ENCODE assay signal across 12 cellular contexts in genomic region chrX:13180807-13181206, GRCh38.
DNase-seq lines count a peak whose midpoint lies in the region; ATAC-seq and TF ChIP-seq lines count a peak whose summit lies in the region.
"Had no signal": no experiment of that assay in that cellular context is flagged by ENCODE, and none has a peak within 500 bp of the region (broad histone marks: within the 10 kb centered on the region; RNA-seq: fewer than 3 reads in every experiment).

No MANE protein-coding gene starts in this region.

- H3K23ac ChIP-seq in mesenchymal stem cell (ENCODE audit: low read length in 2 of 2), result no peak overlapping the region

- in situ Hi-C loops in brain microvascular endothelial cell (cut with HindIII; ENCODE audit: low pct_ligation_motif_present, low sequenced_read_pairs), result no loop called here

- H3K4me3 ChIP-seq in brain microvascular endothelial cell (ENCODE audit: low read depth, low read length) (no peak overlapping the region), mesenchymal stem cell (ENCODE audit: insufficient read depth in 1 of 2, low read depth in 1 of 2, low read length in 2 of 2) (no peak overlapping the region)

- H3K36me3 ChIP-seq in brain microvascular endothelial cell (replicated peaks) (no peaks in the 10 kb centered on the region), mesenchymal stem cell (ENCODE audit: control insufficient read depth in 1 of 2, insufficient read depth in 2 of 2, low read depth in 1 of 2, low read length in 2 of 2) (no peaks in the 10 kb centered on the region)

- 94% methylated on average over 1 of the region's 2 CpGs for WGBS in mesenchymal stem cell

- H2AK5ac ChIP-seq in mesenchymal stem cell (ENCODE audit: low read length, severe bottlenecking), result no peak overlapping the region

- H2BK12ac ChIP-seq in mesenchymal stem cell (ENCODE audit: low read length in 2 of 2), result no peak overlapping the region

- no peak overlapping the region for H3K4me2 ChIP-seq in mesenchymal stem cell (ENCODE audit: low read length, poor library complexity, severe bottlenecking)

- TF ChIP-seq CTCF in brain microvascular endothelial cell (IDR thresholded peaks at IDR 0.05; ENCODE audit: low read depth, low read length, missing control alignments), result no peak

- H3K9me3 ChIP-seq in mesenchymal stem cell (ENCODE audit: control insufficient read depth, low read length), result no peaks in the 10 kb centered on the region

- H3K27me3 ChIP-seq in brain microvascular endothelial cell (replicated peaks), result no peaks in the 10 kb centered on the region
- peaks cover 0 to 3% of the 10 kb centered on the region in 2 experiments for H3K27me3 ChIP-seq in mesenchymal stem cell (ENCODE audit: control insufficient read depth in 1 of 2, insufficient read depth in 1 of 2, low read length in 2 of 2)

- peak; percentile 73 for DNase-seq in EH (ENCODE audit: low read depth)
- DNase-seq in LHCN-M2 (ENCODE audit: low read depth), result peak; percentile 90
- DNase-seq in brain microvascular endothelial cell, result peak; percentile 3
- DNase-seq in mesenchymal stem cell, result peak; percentile 18
- no peak for DNase-seq in pons (ENCODE audit: low spot score)
- DNase-seq in NCI-H2171 treated with DMSO at 0.1 percent for 48 hours (lab: John Stamatoyannopoulos, UW), result no peak
- no peak for DNase-seq in DMS 273 (lab: John Stamatoyannopoulos, UW; ENCODE audit: unreplicated experiment)
- DNase-seq: central memory CD4-positive, alpha-beta T cell; erythroblast; OCI-M1; right cardiac atrium had no signal

- H4K91ac ChIP-seq in mesenchymal stem cell (ENCODE audit: low read length), result no peak overlapping the region

- H2AFZ ChIP-seq in mesenchymal stem cell (ENCODE audit: low read depth, low read length), result no peak overlapping the region

- H2BK15ac ChIP-seq in mesenchymal stem cell (ENCODE audit: low read depth, poor library complexity, severe bottlenecking), result no peak overlapping the region

- H3K27ac ChIP-seq in brain microvascular endothelial cell, result no peak overlapping the region
- no peak overlapping the region for H3K27ac ChIP-seq in mesenchymal stem cell (ENCODE audit: low read length, poor library complexity, severe bottlenecking)

- no peak overlapping the region for H4K8ac ChIP-seq in mesenchymal stem cell (ENCODE audit: low read length)

- no peak overlapping the region for H3K9ac ChIP-seq in mesenchymal stem cell (ENCODE audit: low read length)

- no peak for ATAC-seq in GM19023 (IDR thresholded peaks at IDR 0.05; ENCODE audit: unreplicated experiment)
- ATAC-seq: right cardiac atrium had no signal

- H3K4me1 ChIP-seq in mesenchymal stem cell (ENCODE audit: control insufficient read depth, insufficient read depth, low read depth, low read length), result no peaks in the 10 kb centered on the region

- H2BK5ac ChIP-seq in mesenchymal stem cell (ENCODE audit: low read depth, low read length, poor library complexity, severe bottlenecking), result no peak overlapping the region

- H2BK120ac ChIP-seq in mesenchymal stem cell (ENCODE audit: low read depth, low read length), result no peak overlapping the region

- no peaks in the 10 kb centered on the region for H3K79me1 ChIP-seq in mesenchymal stem cell (replicated peaks; ENCODE audit: low read length, poor library complexity, severe bottlenecking)

- H3K14ac ChIP-seq in mesenchymal stem cell (ENCODE audit: low read length in 2 of 2), result no peak overlapping the region

- no peak overlapping the region for H3K4ac ChIP-seq in mesenchymal stem cell (ENCODE audit: low read depth in 1 of 2, low read length in 2 of 2)

- H3K18ac ChIP-seq in mesenchymal stem cell (ENCODE audit: low read depth in 1 of 2, low read length in 2 of 2), result no peak overlapping the region

Comparison
In these comparisons a context has a peak if more than half of its experiments do, and no peak if none do; other contexts are left out.
1. DNase-seq: peak in EH (single experiment), LHCN-M2 (single experiment), brain microvascular endothelial cell (single experiment) and mesenchymal stem cell (single experiment); none in pons (single experiment), NCI-H2171 treated with DMSO at 0.1 percent for 48 hours (single experiment) and DMS 273 (single experiment).